Comparison of ENCODE assay signal across 19 cellular contexts in genomic region chr6:286681-287499, GRCh38. TPM values are rescaled to one million over a fixed set of nuclear protein-coding genes. Genes with fewer than 3 reads are reported as not detected.
DNase-seq lines count a peak whose midpoint lies in the region; ATAC-seq, FAIRE-seq and TF ChIP-seq lines count a peak whose summit lies in the region.
"Had no signal": no experiment of that assay in that cellular context is flagged by ENCODE, and none has a peak within 500 bp of the region (broad histone marks: within the 10 kb centered on the region; RNA-seq: fewer than 3 reads in every experiment).

No MANE protein-coding gene starts in this region.

- ATAC-seq in HG03095 (IDR thresholded peaks at IDR 0.05; ENCODE audit: unreplicated experiment) (peak; percentile 12), lung (ENCODE audit: insufficient read depth, low FRiP score) (no peak), GM18511 (IDR thresholded peaks at IDR 0.05; ENCODE audit: unreplicated experiment) (no peak)
- ATAC-seq: GM23338 had no signal

- 0 out of 2 replicates have a peak, but pooled peaks cover 3% of the 10 kb centered on the region for H3K9me3 ChIP-seq in BLaER1
- peaks cover 0 to 9% of the 10 kb centered on the region in 2 donors for H3K9me3 ChIP-seq in lung (ENCODE audit: control insufficient read depth in 2 of 2, insufficient read depth in 1 of 2, low read length in 1 of 2)
- no peaks in the 10 kb centered on the region for H3K9me3 ChIP-seq in uterus
- H3K9me3 ChIP-seq: sigmoid colon, SJCRH30 had no signal

- no peak for TF ChIP-seq CTCF in lung (IDR thresholded peaks at IDR 0.05; ENCODE audit: control extremely low read depth, extremely low read depth)
- no peak for TF ChIP-seq CTCF in uterus (IDR thresholded peaks at IDR 0.05)

- peak; percentile 62 for FAIRE-seq in GM12892 (lab: Jason Lieb, UNC)

- intact Hi-C loops in uterus (cut with DNase I; ENCODE audit: low total_unique reads): no loop called here

- no peak overlapping the region for H3K9ac ChIP-seq in BLaER1

- no peaks in the 10 kb centered on the region for H3K27me3 ChIP-seq in BLaER1
- no peaks in the 10 kb centered on the region for H3K27me3 ChIP-seq in lung (ENCODE audit: control insufficient read depth, insufficient read depth)
- H3K27me3 ChIP-seq in uterus: no peaks in the 10 kb centered on the region
- H3K27me3 ChIP-seq: sigmoid colon, SJCRH30 had no signal

- 0 out of 2 replicates have a peak overlapping the region, but pooled peaks have one; percentile 0 for H3K27ac ChIP-seq in BLaER1
- no peak overlapping the region for H3K27ac ChIP-seq in lung (ENCODE audit: low read depth in 1 of 2, low read length in 1 of 2)
- H3K27ac ChIP-seq in uterus: no peak overlapping the region
- H3K27ac ChIP-seq: sigmoid colon, SJCRH30 had no signal

- DNase-seq in GM12892 (ENCODE audit: insufficient read length) (no peak), lung (ENCODE audit: low spot score) (peak; percentile 28), cerebellar cortex (ENCODE audit: low spot score) (no peak), uterus (no peak), NCI-H69 (lab: John Stamatoyannopoulos, UW) (no peak)
- DNase-seq: activated CD4-positive, alpha-beta memory T cell treated with anti-CD3 and anti-CD28 coated beads for 36 hours; AML-193; anterior cingulate cortex; hippocampal formation; midbrain; NCI-H146; NCI-H446; sigmoid colon; SJCRH30; stimulated activated CD4-positive, alpha-beta T cell treated with anti-CD3 and anti-CD28 coated beads, Interleukin-2, amount 100 ng/mL, for 24 hours had no signal

- H3K4me1 ChIP-seq in BLaER1 (peaks cover 43% of the 10 kb centered on the region), lung (ENCODE audit: control insufficient read depth in 2 of 2, insufficient read depth in 2 of 2, low read length in 2 of 2) (peaks cover 0 to 3% of the 10 kb centered on the region in 2 donors), uterus (no peaks in the 10 kb centered on the region)
- H3K4me1 ChIP-seq: SJCRH30 had no signal

- 65 to 75% methylated on average over 10 of the region's 10 CpGs for WGBS in lung, 2 donors

- H3K4me3 ChIP-seq in BLaER1: no peak overlapping the region
- H3K4me3 ChIP-seq in lung: no peak overlapping the region
- H3K4me3 ChIP-seq in uterus: no peak overlapping the region
- H3K4me3 ChIP-seq: GM23338, sigmoid colon, SJCRH30 had no signal

- H3K36me3 ChIP-seq in BLaER1: no peaks in the 10 kb centered on the region
- H3K36me3 ChIP-seq in lung (ENCODE audit: control insufficient read depth in 2 of 2, insufficient read depth in 2 of 2, low read length in 2 of 2): no peaks in the 10 kb centered on the region
- H3K36me3 ChIP-seq in uterus: no peaks in the 10 kb centered on the region
- H3K36me3 ChIP-seq: sigmoid colon, SJCRH30 had no signal

- peak overlapping the region; percentile 77 for H3K4me2 ChIP-seq in BLaER1
- H3K4me2 ChIP-seq: GM23338 had no signal

- TF ChIP-seq POLR2A in GM12892 (IDR thresholded peaks at IDR 0.05; ENCODE audit: low read depth, low read length): peak; percentile 36; the same call in 1 of the 2 replicates
- no peak for TF ChIP-seq POLR2A in uterus (IDR thresholded peaks at IDR 0.05)

- no peaks in the 10 kb centered on the region for H4K20me1 ChIP-seq in BLaER1

RNA-seq across cellular contexts. Expression of gene DUSP22, which starts 5.4 kb away (rescaled TPM):
- polyA plus RNA-seq in GM12892 (2012; ENCODE audit: missing spikeins): 89.0 TPM
- total RNA-seq in lung: 10 to 100 TPM; 38.9 to 51.1 TPM
- polyA plus RNA-seq in lung: 10 to 100 TPM; 39.1 to 48.5 TPM
- total RNA-seq in uterus: 10 to 100 TPM; 22.8 to 78.5 (median 46.0) TPM
